In the genomic region with DNA sequence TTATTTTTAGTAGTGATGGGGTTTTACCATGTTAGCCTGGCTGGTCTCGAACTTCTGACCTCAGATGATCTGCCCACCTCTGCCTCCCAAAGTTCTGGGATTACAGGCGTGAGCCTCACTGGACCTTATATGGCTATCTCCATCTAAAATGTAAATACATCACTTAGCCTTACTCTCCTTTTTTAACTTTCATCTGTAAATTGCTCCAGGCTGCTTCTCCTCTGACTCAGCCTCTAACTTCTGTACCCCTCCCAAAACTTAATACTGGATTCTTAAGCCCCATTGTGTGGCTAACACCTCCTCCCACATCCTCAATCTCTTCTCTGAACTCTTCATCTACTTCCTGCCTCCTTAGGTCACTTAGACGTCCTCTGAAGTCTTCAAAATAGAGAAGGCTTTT, we compare ENCODE assay signal across 9 cellular contexts. TPM values are rescaled to one million over a fixed set of nuclear protein-coding genes. Genes with fewer than 3 reads are reported as not detected.
DNase-seq lines count a peak whose midpoint lies in the region; ATAC-seq and TF ChIP-seq lines count a peak whose summit lies in the region.
"Had no signal": no experiment of that assay in that cellular context is flagged by ENCODE, and none has a peak within 500 bp of the region (broad histone marks: within the 10 kb centered on the region; RNA-seq: fewer than 3 reads in every experiment).

No MANE protein-coding gene starts in this region.

- H3K4me1 Mint-ChIP-seq in neural progenitor cell: peaks cover 30% of the 10 kb centered on the region

- H3K4me1 ChIP-seq in Loucy (ENCODE audit: insufficient read depth, low read length, poor library complexity, severe bottlenecking) (peaks cover 32% of the 10 kb centered on the region), neural progenitor cell (peaks cover 13% of the 10 kb centered on the region), adrenal gland (replicated peaks in 1 of 2) (peaks cover 6 to 44% of the 10 kb centered on the region in 2 donors)

- H3K36me3 ChIP-seq in Loucy (ENCODE audit: insufficient read depth, low read length): no peaks in the 10 kb centered on the region
- H3K36me3 ChIP-seq in neural progenitor cell: no peaks in the 10 kb centered on the region
- no peaks in the 10 kb centered on the region for H3K36me3 ChIP-seq in adrenal gland (replicated peaks in 1 of 2)

- TF ChIP-seq CTCF in GM10248 (IDR thresholded peaks at IDR 0.05; ENCODE audit: control extremely low read depth, extremely low read depth, low read depth, missing control alignments): no peak
- no peak for TF ChIP-seq CTCF in Loucy (conservative IDR thresholded peaks at IDR 0.05; ENCODE audit: low read length)
- TF ChIP-seq CTCF in neural progenitor cell (IDR thresholded peaks at IDR 0.05): no peak
- no peak for TF ChIP-seq CTCF in adrenal gland (IDR thresholded peaks at IDR 0.05)

- DNase-seq in GM10248 (ENCODE audit: extremely low spot score) (peak; percentile 53), astrocyte of the hippocampus (ENCODE audit: low read depth, low spot score) (peak; percentile 31), neural progenitor cell (ENCODE audit: low spot score) (no peak), adrenal gland (no peak), retina (no peak)

- ATAC-seq in HG02884 (IDR thresholded peaks at IDR 0.05; ENCODE audit: unreplicated experiment) (no peak), HG02840 (IDR thresholded peaks at IDR 0.05; ENCODE audit: low FRiP score, unreplicated experiment) (no peak)

- H3K27ac ChIP-seq in neural progenitor cell: no peak overlapping the region
- peak overlapping the region in 1 of 5 donors; percentile 35 for H3K27ac ChIP-seq in adrenal gland
- H3K27ac ChIP-seq: VCaP had no signal

- peaks cover 5% of the 10 kb centered on the region for H3K27me3 Mint-ChIP-seq in neural progenitor cell (ENCODE audit: insufficient read depth, low read depth)

- H3K9me3 ChIP-seq in Loucy (ENCODE audit: insufficient read depth, low read depth, low read length): no peaks in the 10 kb centered on the region
- no peaks in the 10 kb centered on the region for H3K9me3 ChIP-seq in neural progenitor cell (ENCODE audit: low read depth)
- H3K9me3 ChIP-seq in adrenal gland (replicated peaks in 1 of 3): no peaks in the 10 kb centered on the region

- H3K9me3 Mint-ChIP-seq in neural progenitor cell: no peaks in the 10 kb centered on the region

- H3K36me3 Mint-ChIP-seq in neural progenitor cell: no peaks in the 10 kb centered on the region

- intact Hi-C loops in adrenal gland (cut with DNase I): no loop called here

- H3K4me2 ChIP-seq in Loucy (ENCODE audit: low read depth, low read length, poor library complexity, severe bottlenecking) (peak overlapping the region; percentile 27), neural progenitor cell (no peak overlapping the region)

- no peak for TF ChIP-seq POLR2A in adrenal gland (IDR thresholded peaks at IDR 0.05)

- no peaks in the 10 kb centered on the region for H3K27me3 ChIP-seq in Loucy (ENCODE audit: insufficient read depth, low read length, poor library complexity, severe bottlenecking)
- no peaks in the 10 kb centered on the region for H3K27me3 ChIP-seq in neural progenitor cell
- H3K27me3 ChIP-seq in adrenal gland: no peaks in the 10 kb centered on the region

- H3K9ac ChIP-seq in Loucy (ENCODE audit: low read depth, low read length, poor library complexity, severe bottlenecking) (no peak overlapping the region), neural progenitor cell (no peak overlapping the region)

- H3K4me3 Mint-ChIP-seq in neural progenitor cell: no peak overlapping the region

- H4K20me1 ChIP-seq in Loucy (ENCODE audit: insufficient read depth, low read length, poor library complexity, severe bottlenecking): peaks cover 3% of the 10 kb centered on the region
- H4K20me1 ChIP-seq in neural progenitor cell (ENCODE audit: low read depth): no peaks in the 10 kb centered on the region

- no peak overlapping the region for H3K4me3 ChIP-seq in Loucy (ENCODE audit: low read length, poor library complexity, severe bottlenecking)
- H3K4me3 ChIP-seq in neural progenitor cell: no peak overlapping the region
- H3K4me3 ChIP-seq in adrenal gland: no peak overlapping the region

- H3K79me2 ChIP-seq in Loucy (ENCODE audit: insufficient read depth, low read length) (no peaks in the 10 kb centered on the region), neural progenitor cell (ENCODE audit: low read depth) (peaks cover 30% of the 10 kb centered on the region)

- H2AFZ ChIP-seq in Loucy (ENCODE audit: low read length): no peak overlapping the region
- no peak overlapping the region for H2AFZ ChIP-seq in neural progenitor cell (replicated peaks)

- H3K27ac Mint-ChIP-seq in neural progenitor cell: peak overlapping the region; percentile 6

- WGBS in adrenal gland, 4 donors: 73 to 84% (median 77%) methylated on average over 3 of the region's 3 CpGs

- CTCF ChIA-PET in GM10248 (lab: Yijun Ruan, JAX): no interaction called here

- POLR2A ChIA-PET in GM10248 (lab: Yijun Ruan, JAX): no interaction called here

- no peaks in the 10 kb centered on the region for H3K9me2 ChIP-seq in Loucy (replicated peaks; ENCODE audit: low read depth, low read length)

- H3F3A ChIP-seq in Loucy (ENCODE audit: low read depth): no peaks in the 10 kb centered on the region
- peaks cover 16% of the 10 kb centered on the region for H3F3A ChIP-seq in neural progenitor cell (ENCODE audit: low read depth)

RNA-seq across cellular contexts. Expression of a gene that starts 4.0 kb away (rescaled TPM):
- total RNA-seq in neural progenitor cell (ENCODE audit: low replicate concordance) (18.7 and 19.9 TPM in 2 replicates), adrenal gland (10 to 100 TPM in 1 of 8 donors, 1 to 10 TPM in 7; 7.8 to 12.3 (median 9.3) TPM)
- polyA plus RNA-seq in adrenal gland: 1 to 10 TPM in 2 of 3 donors, under 1 TPM in 1; 0.84 to 5.0 (median 2.0) TPM

RNA-seq across cellular contexts. Expression of a gene that starts 36.7 kb away (rescaled TPM):
- 31.7 and 39.7 TPM in 2 replicates for total RNA-seq in neural progenitor cell (ENCODE audit: low replicate concordance)
- 10 to 100 TPM; 12.5 to 28.2 (median 21.0) TPM for total RNA-seq in adrenal gland
- polyA plus RNA-seq in adrenal gland: 10 to 100 TPM in 1 of 3 donors, 1 to 10 TPM in 2; 5.5 to 23.4 (median 6.7) TPM

Comparison
In these comparisons a context has a peak if more than half of its experiments do, and no peak if none do; other contexts are left out.
1. DNase-seq: peak in GM10248 (single experiment) and astrocyte of the hippocampus (single experiment); none in neural progenitor cell (single experiment), adrenal gland (0 of 7) and retina (single experiment).